Comparison of ENCODE assay signal across 14 cellular contexts in the genomic region with DNA sequence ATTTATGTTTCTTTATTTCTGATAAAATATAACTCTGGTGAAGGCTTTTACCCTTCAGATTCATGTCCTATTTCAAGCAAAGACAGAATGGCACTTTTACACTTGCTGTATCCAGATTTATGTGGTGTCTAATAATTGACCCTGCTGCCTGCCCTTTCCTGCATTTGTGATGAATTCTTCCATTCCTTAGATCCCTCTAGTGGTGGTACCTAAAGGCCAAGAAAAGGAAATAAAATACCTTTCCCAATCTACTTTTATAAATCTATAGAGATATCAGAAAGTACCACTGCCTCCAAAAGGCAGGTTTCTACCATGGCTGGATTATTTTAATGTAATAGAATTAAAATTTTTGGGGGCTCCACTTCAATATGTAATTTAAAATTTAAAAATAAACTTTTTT. TPM values are rescaled to one million over a fixed set of nuclear protein-coding genes. Genes with fewer than 3 reads are reported as not detected.
DNase-seq lines count a peak whose midpoint lies in the region; ATAC-seq, FAIRE-seq and TF ChIP-seq lines count a peak whose summit lies in the region.
"Had no signal": no experiment of that assay in that cellular context is flagged by ENCODE, and none has a peak within 500 bp of the region (broad histone marks: within the 10 kb centered on the region; RNA-seq: fewer than 3 reads in every experiment).

No MANE protein-coding gene starts in this region.

- H2AFZ ChIP-seq in H9 (ENCODE audit: low read length) = no peak overlapping the region

- no peaks in the 10 kb centered on the region for H3K23me2 ChIP-seq in H9 (ENCODE audit: insufficient read length, low read depth, low read length, poor library complexity, severe bottlenecking)

- H3K27ac ChIP-seq in H9 (ENCODE audit: insufficient read length, low read depth, low read length) (no peak overlapping the region), foreskin keratinocyte (no peak overlapping the region), pancreas (no peak overlapping the region)

- DNase-seq in AG09309 (ENCODE audit: low read depth) (no peak), H9 (no peak), astrocyte of the cerebellum (ENCODE audit: low read depth) (no peak), foreskin keratinocyte (no peak), AML-193 (lab: John Stamatoyannopoulos, UW) (no peak), T1000 (lab: John Stamatoyannopoulos, UW) (no peak), pancreas (no peak)
- DNase-seq: activated CD8-positive, alpha-beta T cell treated with anti-CD3 and anti-CD28 coated beads for 36 hours; amniotic stem cell; NCI-H1694 treated with DMSO at 0.1 percent for 48 hours; NCI-H446 treated with DMSO at 0.1 percent for 48 hours had no signal

- no peak overlapping the region for H4K91ac ChIP-seq in H9 (ENCODE audit: insufficient read length, low read depth, low read length)

- H3T11ph ChIP-seq in H9 (ENCODE audit: low read length) = no peak overlapping the region

- ATAC-seq in foreskin keratinocyte = no peak
- no peak for ATAC-seq in HG02798 (IDR thresholded peaks at IDR 0.05; ENCODE audit: poor library complexity, unreplicated experiment)
- no peak for ATAC-seq in pancreas
- ATAC-seq: activated CD8-positive, alpha-beta T cell treated with anti-CD3 and anti-CD28 coated beads for 36 hours; stimulated activated memory B cell treated with anti-CD40 and anti-IgM and Interleukin-4, amounts not matched to agents 10 μg/mL and 1 μg/mL and 100 μg/mL, for 72 hours had no signal

- no peaks in the 10 kb centered on the region for H3K9me3 Mint-ChIP-seq in H9
- H3K9me3 Mint-ChIP-seq: activated CD8-positive, alpha-beta T cell treated with anti-CD3 and anti-CD28 coated beads for 36 hours; memory B cell; stimulated activated memory B cell treated with anti-CD40 and anti-IgM and Interleukin-4, amounts not matched to agents 10 μg/mL and 1 μg/mL and 100 μg/mL, for 72 hours had no signal

- H3K27me3 Mint-ChIP-seq in H9 (ENCODE audit: low read depth) = no peaks in the 10 kb centered on the region
- H3K27me3 Mint-ChIP-seq: activated CD8-positive, alpha-beta T cell treated with anti-CD3 and anti-CD28 coated beads for 36 hours; memory B cell; stimulated activated memory B cell treated with anti-CD40 and anti-IgM and Interleukin-4, amounts not matched to agents 10 μg/mL and 1 μg/mL and 100 μg/mL, for 72 hours had no signal

- H2AK5ac ChIP-seq in H9 (ENCODE audit: insufficient read length, low read length) = no peak overlapping the region

- no peak overlapping the region for H2BK20ac ChIP-seq in H9 (ENCODE audit: low read depth, low read length, poor library complexity, severe bottlenecking)

- no peak overlapping the region for H2BK12ac ChIP-seq in H9 (ENCODE audit: insufficient read length, low read depth, low read length)

- no peak overlapping the region for H3K56ac ChIP-seq in H9 (ENCODE audit: insufficient read length, low read depth, low read length)

- no peaks in the 10 kb centered on the region for H4K20me1 ChIP-seq in H9 (ENCODE audit: control insufficient read depth, insufficient read depth, insufficient read length)

- no peak overlapping the region for H4K5ac ChIP-seq in H9 (ENCODE audit: insufficient read length, low read depth, low read length)

- H3K4me1 Mint-ChIP-seq in H9 = no peaks in the 10 kb centered on the region
- H3K4me1 Mint-ChIP-seq: memory B cell; stimulated activated memory B cell treated with anti-CD40 and anti-IgM and Interleukin-4, amounts not matched to agents 10 μg/mL and 1 μg/mL and 100 μg/mL, for 72 hours had no signal

- no peaks in the 10 kb centered on the region for H3K36me3 ChIP-seq in pancreas

- no peak overlapping the region for H2BK5ac ChIP-seq in H9 (ENCODE audit: insufficient read length, low read length)

- no peak overlapping the region for H2BK120ac ChIP-seq in H9 (ENCODE audit: low read depth, low read length, poor library complexity, severe bottlenecking)

- intact Hi-C loops in pancreas (cut with DNase I) = no loop called here

- no peak for FAIRE-seq in pancreas (lab: Jason Lieb, UNC)

- no peak overlapping the region for H3K9ac ChIP-seq in H9 (ENCODE audit: extremely low read depth, insufficient read length, low read length)

- H3K4me2 ChIP-seq in H9 (ENCODE audit: insufficient read depth, insufficient read length, low read length) = no peak overlapping the region

- H3K9me3 ChIP-seq in H9 (ENCODE audit: control insufficient read depth, low read depth, low read length) (no peaks in the 10 kb centered on the region), pancreas (no peaks in the 10 kb centered on the region)

- no peaks in the 10 kb centered on the region for H3K4me1 ChIP-seq in H9 (ENCODE audit: insufficient read depth, low read length)
- H3K4me1 ChIP-seq in foreskin keratinocyte = peaks cover 5% of the 10 kb centered on the region
- H3K4me1 ChIP-seq in pancreas = no peaks in the 10 kb centered on the region

- no peaks in the 10 kb centered on the region; a peak in 1 of 7 replicates for H3K36me3 Mint-ChIP-seq in H9 (ENCODE audit: insufficient read depth in 1 of 3, low read depth in 3 of 3)

- H3K14ac ChIP-seq in H9 (ENCODE audit: insufficient read depth, low read length) = no peak overlapping the region

- no peak overlapping the region for H3K27ac Mint-ChIP-seq in H9
- H3K27ac Mint-ChIP-seq: activated CD8-positive, alpha-beta T cell treated with anti-CD3 and anti-CD28 coated beads for 36 hours; stimulated activated memory B cell treated with anti-CD40 and anti-IgM and Interleukin-4, amounts not matched to agents 10 μg/mL and 1 μg/mL and 100 μg/mL, for 72 hours had no signal

- H3K18ac ChIP-seq in H9 (ENCODE audit: insufficient read length, low read depth, low read length) = no peak overlapping the region

- H3K4ac ChIP-seq in H9 (ENCODE audit: low read depth, low read length) = no peak overlapping the region

- in situ Hi-C loops in astrocyte of the cerebellum (cut with HindIII; ENCODE audit: low sequenced_read_pairs) = no loop called here

- no peak overlapping the region for H3K23ac ChIP-seq in H9 (ENCODE audit: insufficient read length, low read depth, low read length)

- H3K4me3 ChIP-seq in AG09309 (ENCODE audit: control insufficient read depth, low read depth, low read length) = no peak overlapping the region
- H3K4me3 ChIP-seq in astrocyte of the cerebellum (ENCODE audit: low read depth, low read length) = no peak overlapping the region
- no peak overlapping the region for H3K4me3 ChIP-seq in pancreas

- H3K79me1 ChIP-seq in H9 (ENCODE audit: insufficient read depth, low read depth, low read length, poor library complexity, severe bottlenecking) = no peaks in the 10 kb centered on the region

- no peaks in the 10 kb centered on the region for H3K79me2 ChIP-seq in H9 (ENCODE audit: insufficient read depth, low read length)

- no peak overlapping the region for H2BK15ac ChIP-seq in H9 (ENCODE audit: low read depth, low read length)

- peak; percentile 55 for TF ChIP-seq CTCF in AG09309 (IDR thresholded peaks at IDR 0.05; ENCODE audit: control insufficient read depth, insufficient read depth, low read depth, low read length, missing control alignments)
- TF ChIP-seq CTCF in H9 (conservative IDR thresholded peaks at IDR 0.05) = peak; percentile 57
- peak; percentile 52 for TF ChIP-seq CTCF in astrocyte of the cerebellum (IDR thresholded peaks at IDR 0.05; ENCODE audit: low read depth, low read length, missing control alignments)
- TF ChIP-seq CTCF in foreskin keratinocyte (conservative IDR thresholded peaks at IDR 0.05) = peak; percentile 58
- TF ChIP-seq CTCF in pancreas (IDR thresholded peaks at IDR 0.05) = no peak

- H3K27me3 ChIP-seq in H9 (ENCODE audit: insufficient read depth, low read length) = no peaks in the 10 kb centered on the region
- no peaks in the 10 kb centered on the region for H3K27me3 ChIP-seq in foreskin keratinocyte
- H3K27me3 ChIP-seq in pancreas = no peaks in the 10 kb centered on the region

- H3K4me3 Mint-ChIP-seq in H9 = no peak overlapping the region
- H3K4me3 Mint-ChIP-seq: activated CD8-positive, alpha-beta T cell treated with anti-CD3 and anti-CD28 coated beads for 36 hours; memory B cell; stimulated activated memory B cell treated with anti-CD40 and anti-IgM and Interleukin-4, amounts not matched to agents 10 μg/mL and 1 μg/mL and 100 μg/mL, for 72 hours had no signal

- no peak overlapping the region for H4K8ac ChIP-seq in H9 (replicated peaks; ENCODE audit: insufficient read length, low read depth, low read length)

RNA-seq across cellular contexts. Expression of a gene that starts 34.2 kb away (rescaled TPM):
- total RNA-seq in H9 (2021) (0.20 and 0.52 TPM in 2 replicates), foreskin keratinocyte (0.14 and 0.17 TPM in 2 replicates), pancreas (under 1 TPM in 5 of 6 donors, not detected in 1; 0.09 to 0.43 (median 0.28) TPM)
- polyA plus RNA-seq in foreskin keratinocyte (0.16 and 0.19 TPM in 2 replicates), pancreas (under 1 TPM; 0.76 to 0.77 TPM)

Comparison
In these comparisons a context has a peak if more than half of its experiments do, and no peak if none do; other contexts are left out.
1. CTCF ChIP-seq: peak in AG09309 (single experiment), H9 (single experiment), astrocyte of the cerebellum (single experiment) and foreskin keratinocyte (single experiment); none in pancreas (0 of 4).